ENCODE assay signal across 18 cellular contexts in genomic region chr15:92974183-92974915, GRCh38.
A peak's percentile ranks its signal among the peaks of the same experiment; 100 is the strongest.
DNase-seq lines count a peak whose midpoint lies in the region; ATAC-seq and TF ChIP-seq lines count a peak whose summit lies in the region.
"Had no signal": no experiment of that assay in that cellular context is flagged by ENCODE, and none has a peak within 500 bp of the region (broad histone marks: within the 10 kb centered on the region; RNA-seq: fewer than 3 reads in every experiment).

No MANE protein-coding gene starts in this region.

- H3K27me3 ChIP-seq in CD4-positive, CD25-positive, alpha-beta regulatory T cell (ENCODE audit: control insufficient read depth, insufficient read depth, low read length), result no peaks in the 10 kb centered on the region
- no peaks in the 10 kb centered on the region for H3K27me3 ChIP-seq in CD8-positive, alpha-beta T cell (ENCODE audit: insufficient read depth, low read length)
- H3K27me3 ChIP-seq in cardiac muscle cell, result no peaks in the 10 kb centered on the region
- H3K27me3 ChIP-seq in esophagus muscularis mucosa, result no peaks in the 10 kb centered on the region
- H3K27me3 ChIP-seq: brain microvascular endothelial cell had no signal

- POLR2A ChIA-PET in CD8-positive, alpha-beta T cell (lab: Charles Lee), result interaction anchor here (0.6 kb wide), 1 partner anchor 80 kb away, joined by 4 read pairs; no protein-coding TSS in a partner anchor

- CTCF ChIA-PET in CD8-positive, alpha-beta T cell (lab: Charles Lee), result interaction anchor here (0.8 to 1.4 kb wide), 5 partner anchors 16 to 178 kb away, joined by 3 to 8 read pairs (median 3); no protein-coding TSS in a partner anchor

- H3K36me3 Mint-ChIP-seq in CD4-positive, CD25-positive, alpha-beta regulatory T cell, result peaks cover 79% of the 10 kb centered on the region
- peaks cover 86% of the 10 kb centered on the region for H3K36me3 Mint-ChIP-seq in CD8-positive, alpha-beta T cell
- H3K36me3 Mint-ChIP-seq in nephron progenitor cell (ENCODE audit: low read depth), result peaks cover 62% of the 10 kb centered on the region

- DNase-seq in CD4-positive, CD25-positive, alpha-beta regulatory T cell, result no peak
- no peak for DNase-seq in CD8-positive, alpha-beta T cell
- DNase-seq in cardiac muscle cell (ENCODE audit: low read depth in 1 of 2, low spot score in 1 of 2), result peak in 1 of 2 donors; percentile 57
- DNase-seq in nephron progenitor cell, result no peak
- DNase-seq in D341Med (ENCODE audit: low spot score), result no peak
- no peak for DNase-seq in esophagus muscularis mucosa (ENCODE audit: extremely low spot score)
- no peak for DNase-seq in Kasumi-1 (lab: John Stamatoyannopoulos, UW)
- DNase-seq: activated CD4-positive, alpha-beta T cell treated with anti-CD3 and anti-CD28 coated beads for 48 hours; AML-193; brain microvascular endothelial cell; DMS 273 treated with DMSO at 0.1 percent for 48 hours; foreskin fibroblast; GDM1; NCI-H1048; NCI-H2029 treated with DMSO at 0.1 percent for 48 hours; retina had no signal

- H3K27me3 Mint-ChIP-seq in CD4-positive, CD25-positive, alpha-beta regulatory T cell, result no peaks in the 10 kb centered on the region
- H3K27me3 Mint-ChIP-seq in CD8-positive, alpha-beta T cell (ENCODE audit: low read depth), result no peaks in the 10 kb centered on the region
- H3K27me3 Mint-ChIP-seq in nephron progenitor cell (ENCODE audit: low read depth, poor library complexity), result no peaks in the 10 kb centered on the region

- no peak for TF ChIP-seq CTCF in CD8-positive, alpha-beta T cell (IDR thresholded peaks at IDR 0.05)
- TF ChIP-seq CTCF in cardiac muscle cell (IDR thresholded peaks at IDR 0.05; ENCODE audit: low read depth, low read length), result no peak
- TF ChIP-seq CTCF in nephron progenitor cell (IDR thresholded peaks at IDR 0.05), result no peak
- TF ChIP-seq CTCF in esophagus muscularis mucosa (IDR thresholded peaks at IDR 0.05), result no peak

- intact Hi-C loops in CD8-positive, alpha-beta T cell (cut with DNase I, micrococcal nuclease), result loop anchor here (2.0 to 5.0 kb wide), 3 partner anchors 14 to 177 kb away; no protein-coding TSS in a partner anchor
- intact Hi-C loops in esophagus muscularis mucosa (cut with DNase I), result no loop called here

- peaks cover 13 to 33% (median 23%) of the 10 kb centered on the region in 4 donors for H3K4me1 Mint-ChIP-seq in CD4-positive, CD25-positive, alpha-beta regulatory T cell
- peaks cover 41% of the 10 kb centered on the region for H3K4me1 Mint-ChIP-seq in CD8-positive, alpha-beta T cell (ENCODE audit: low read depth)
- H3K4me1 Mint-ChIP-seq in nephron progenitor cell, result no peaks in the 10 kb centered on the region

- H3K36me3 ChIP-seq in CD4-positive, CD25-positive, alpha-beta regulatory T cell (ENCODE audit: control insufficient read depth, insufficient read depth, low read length), result peaks cover 94% of the 10 kb centered on the region
- peaks cover 60% of the 10 kb centered on the region for H3K36me3 ChIP-seq in CD8-positive, alpha-beta T cell (ENCODE audit: insufficient read depth, low read length)
- H3K36me3 ChIP-seq in cardiac muscle cell, result peaks cover 69% of the 10 kb centered on the region
- H3K36me3 ChIP-seq in esophagus muscularis mucosa, result peaks cover 9 to 93% (median 60%) of the 10 kb centered on the region in 4 donors

- H3K4me3 ChIP-seq in CD4-positive, CD25-positive, alpha-beta regulatory T cell (ENCODE audit: low read depth, low read length), result no peak overlapping the region
- no peak overlapping the region for H3K4me3 ChIP-seq in CD8-positive, alpha-beta T cell (ENCODE audit: low read depth, low read length)
- no peak overlapping the region for H3K4me3 ChIP-seq in cardiac muscle cell
- H3K4me3 ChIP-seq in esophagus muscularis mucosa, result no peak overlapping the region

- 85% methylated on average over 6 of the region's 6 CpGs for WGBS in esophagus muscularis mucosa

- H3K27ac Mint-ChIP-seq in CD4-positive, CD25-positive, alpha-beta regulatory T cell, result peak overlapping the region; percentile 28 to 87 (median 65)
- peak overlapping the region; percentile 6 for H3K27ac Mint-ChIP-seq in CD8-positive, alpha-beta T cell
- peak overlapping the region; percentile 44 for H3K27ac Mint-ChIP-seq in nephron progenitor cell

- no peak overlapping the region for H3K27ac ChIP-seq in CD4-positive, CD25-positive, alpha-beta regulatory T cell (ENCODE audit: insufficient read depth, low read length, poor library complexity, severe bottlenecking)
- H3K27ac ChIP-seq in CD8-positive, alpha-beta T cell (ENCODE audit: low read depth, low read length), result no peak overlapping the region
- H3K27ac ChIP-seq in cardiac muscle cell, result peak overlapping the region; percentile 87
- H3K27ac ChIP-seq in esophagus muscularis mucosa (replicated peaks in 1 of 4), result no peak overlapping the region
- H3K27ac ChIP-seq: brain microvascular endothelial cell, KMS-11, RWPE1 had no signal

- TF ChIP-seq EP300 in esophagus muscularis mucosa (IDR thresholded peaks at IDR 0.05), result no peak

- no peak for TF ChIP-seq POLR2A in esophagus muscularis mucosa (IDR thresholded peaks at IDR 0.05; ENCODE audit: low read depth)

- no peak for ATAC-seq in CD4-positive, CD25-positive, alpha-beta regulatory T cell (ENCODE audit: low read depth in 2 of 2)
- ATAC-seq in CD8-positive, alpha-beta T cell, result no peak

- H3K9me3 ChIP-seq in CD4-positive, CD25-positive, alpha-beta regulatory T cell (ENCODE audit: control insufficient read depth in 2 of 2, low read length in 2 of 2), result no peaks in the 10 kb centered on the region
- H3K9me3 ChIP-seq in CD8-positive, alpha-beta T cell (ENCODE audit: low read length), result no peaks in the 10 kb centered on the region
- no peaks in the 10 kb centered on the region for H3K9me3 ChIP-seq in cardiac muscle cell (ENCODE audit: low read depth)
- H3K9me3 ChIP-seq in esophagus muscularis mucosa, result no peaks in the 10 kb centered on the region

- no peaks in the 10 kb centered on the region for H3K4me1 ChIP-seq in CD4-positive, CD25-positive, alpha-beta regulatory T cell (ENCODE audit: control insufficient read depth, insufficient read depth, low read length, poor library complexity, severe bottlenecking)
- no peaks in the 10 kb centered on the region for H3K4me1 ChIP-seq in CD8-positive, alpha-beta T cell (ENCODE audit: insufficient read depth, low read length)
- H3K4me1 ChIP-seq in cardiac muscle cell (ENCODE audit: low read depth), result peaks cover 25% of the 10 kb centered on the region
- H3K4me1 ChIP-seq in esophagus muscularis mucosa, result peaks cover 0 to 65% (median 59%) of the 10 kb centered on the region in 4 donors

- H3K9me3 Mint-ChIP-seq in CD4-positive, CD25-positive, alpha-beta regulatory T cell, result peaks cover 0 to 2% (median 0%) of the 10 kb centered on the region in 7 donors
- H3K9me3 Mint-ChIP-seq in CD8-positive, alpha-beta T cell, result no peaks in the 10 kb centered on the region
- no peaks in the 10 kb centered on the region for H3K9me3 Mint-ChIP-seq in nephron progenitor cell

- no peak overlapping the region for H3K4me3 Mint-ChIP-seq in CD4-positive, CD25-positive, alpha-beta regulatory T cell
- H3K4me3 Mint-ChIP-seq in CD8-positive, alpha-beta T cell, result no peak overlapping the region
- H3K4me3 Mint-ChIP-seq in nephron progenitor cell, result no peak overlapping the region

Comparison
In these comparisons a context has a peak if more than half of its experiments do, and no peak if none do; other contexts are left out.
1. H3K27ac Mint-ChIP-seq: peak in every context shown above with its lines; median percentile 65 in CD4-positive, CD25-positive, alpha-beta regulatory T cell; 44 in nephron progenitor cell; 6 in CD8-positive, alpha-beta T cell.